ENCODE assay signal across 16 cellular contexts in the genomic region with DNA sequence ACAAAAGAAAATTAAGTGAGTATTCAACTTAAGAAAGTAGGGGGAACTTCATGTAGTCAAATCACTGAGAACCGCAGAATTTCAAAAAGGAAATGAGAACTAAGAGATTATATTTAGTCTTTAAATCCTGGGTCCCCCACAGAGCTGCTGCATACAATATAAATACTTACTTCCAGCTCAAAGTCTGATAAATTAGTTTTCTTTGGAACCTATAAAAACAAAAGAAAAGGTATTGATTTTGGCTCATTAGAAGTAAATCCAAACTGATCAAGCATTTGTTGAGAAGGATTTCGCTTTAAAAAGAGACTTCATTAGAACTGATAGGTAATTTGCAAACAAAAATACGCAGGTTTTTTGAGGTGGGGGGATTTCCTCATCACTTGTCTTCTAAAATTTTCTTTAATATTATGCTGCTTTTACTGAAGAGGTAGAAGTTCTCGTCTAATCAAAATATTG.
A peak's percentile ranks its signal among the peaks of the same experiment; 100 is the strongest.
DNase-seq lines count a peak whose midpoint lies in the region; ATAC-seq and TF ChIP-seq lines count a peak whose summit lies in the region.
"Had no signal": no experiment of that assay in that cellular context is flagged by ENCODE, and none has a peak within 500 bp of the region (broad histone marks: within the 10 kb centered on the region; RNA-seq: fewer than 3 reads in every experiment).

No MANE protein-coding gene starts in this region.

- ATAC-seq in GM19328 (IDR thresholded peaks at IDR 0.05; ENCODE audit: unreplicated experiment) = peak; percentile 59
- ATAC-seq in HG02870 (IDR thresholded peaks at IDR 0.05; ENCODE audit: unreplicated experiment) = peak; percentile 64

- H3K9me3 ChIP-seq in SK-N-MC (ENCODE audit: low read depth, low read length) = no peaks in the 10 kb centered on the region
- H3K9me3 ChIP-seq: MG63, uterus had no signal

- peaks cover 61% of the 10 kb centered on the region for H3K36me3 ChIP-seq in SK-N-MC (ENCODE audit: insufficient read depth, low read length)
- H3K36me3 ChIP-seq: uterus had no signal

- H3K4me3 ChIP-seq in SK-N-MC = peak overlapping the region; percentile 43; the same call in 1 of the 2 replicates
- H3K4me3 ChIP-seq: MG63, uterus had no signal

- peak overlapping the region; percentile 61 for H3K27ac ChIP-seq in SK-N-MC
- H3K27ac ChIP-seq: epithelial cell of prostate, uterus had no signal

- peak overlapping the region; percentile 35 for H3K9ac ChIP-seq in SK-N-MC (ENCODE audit: insufficient read length)

- no peak for TF ChIP-seq CTCF in GM10248 (IDR thresholded peaks at IDR 0.05; ENCODE audit: control extremely low read depth, extremely low read depth, low read depth, missing control alignments)

- POLR2A ChIA-PET in GM10248 (lab: Yijun Ruan, JAX) = no interaction called here

- CTCF ChIA-PET in GM10248 (lab: Yijun Ruan, JAX) = interaction anchor here (1.5 kb wide), 1 partner anchor 688 kb away, joined by 4 read pairs; a partner anchor contains a TSS

- DNase-seq in GM10248 (ENCODE audit: extremely low spot score) (peak; percentile 58), SK-N-MC (ENCODE audit: low read depth, low spot score) (no peak), DMS153 (lab: John Stamatoyannopoulos, UW) (no peak), NCI-H526 treated with DMSO at 0.1 percent for 48 hours (lab: John Stamatoyannopoulos, UW) (no peak)
- no peak for DNase-seq in effector CD8-positive, alpha-beta T cell (lab: John Stamatoyannopoulos, UW)
- no peak for DNase-seq in activated CD4-positive, alpha-beta T cell treated with anti-CD3 and anti-CD28 coated beads for 1 hour
- DNase-seq: amniotic stem cell, H7, islet precursor cell, MG63, NCI-H2107, nucleus accumbens, uterus had no signal
